21 cellular contexts compared by ENCODE assay signal in genomic region chr18:7011142-7011541, GRCh38.
"Had no signal": no experiment of that assay in that cellular context is flagged by ENCODE, and none has a peak within 500 bp of the region (broad histone marks: within the 10 kb centered on the region; RNA-seq: fewer than 3 reads in every experiment).

No MANE protein-coding gene starts in this region.

- DNase-seq: activated T-cell treated with anti-CD3 and anti-CD28 coated beads, Interleukin-2, amount 50 U/mL, for 1 hour; adrenal gland; effector memory CD4-positive, alpha-beta T cell; head of caudate nucleus; islet precursor cell; left colon; naive thymus-derived CD8-positive, alpha-beta T cell; ovary; psoas muscle; right cardiac atrium; stimulated activated CD4-positive, alpha-beta T cell treated with anti-CD3 and anti-CD28 coated beads, Interleukin-15, amount 100 ng/mL, for 24 hours; T-helper 1 cell; T-helper 9 cell had no signal

- H3K36me3 ChIP-seq: adrenal gland, ascending aorta, esophagus muscularis mucosa, gastroesophageal sphincter, ovary had no signal

- ATAC-seq: activated naive CD4-positive, alpha-beta T cell treated with anti-CD3 and anti-CD28 coated beads, Interleukin-2, amount 50 U/mL, for 72 hours; gastroesophageal sphincter; left colon; naive thymus-derived CD8-positive, alpha-beta T cell; psoas muscle; right cardiac atrium; stimulated activated memory B cell treated with anti-CD40 and anti-IgM and Interleukin-4, amounts not matched to agents 10 μg/mL and 1 μg/mL and 100 μg/mL, for 72 hours; WTC11 had no signal

- H3K4me3 ChIP-seq: adrenal gland, ascending aorta, lung, ovary, psoas muscle, skin epidermis had no signal

- H3K27ac ChIP-seq: adrenal gland, ascending aorta, esophagus muscularis mucosa, gastroesophageal sphincter, ovary, psoas muscle, skin epidermis had no signal

- H3K9me3 ChIP-seq: adrenal gland, ascending aorta, esophagus muscularis mucosa, gastroesophageal sphincter, ovary, psoas muscle had no signal

- H3K4me1 ChIP-seq: adrenal gland, ascending aorta, esophagus muscularis mucosa, gastroesophageal sphincter, psoas muscle had no signal

- H3K27me3 ChIP-seq: adrenal gland, ascending aorta, gastroesophageal sphincter, ovary had no signal
